Comparison of ENCODE assay signal across 8 cellular contexts in the genomic region with DNA sequence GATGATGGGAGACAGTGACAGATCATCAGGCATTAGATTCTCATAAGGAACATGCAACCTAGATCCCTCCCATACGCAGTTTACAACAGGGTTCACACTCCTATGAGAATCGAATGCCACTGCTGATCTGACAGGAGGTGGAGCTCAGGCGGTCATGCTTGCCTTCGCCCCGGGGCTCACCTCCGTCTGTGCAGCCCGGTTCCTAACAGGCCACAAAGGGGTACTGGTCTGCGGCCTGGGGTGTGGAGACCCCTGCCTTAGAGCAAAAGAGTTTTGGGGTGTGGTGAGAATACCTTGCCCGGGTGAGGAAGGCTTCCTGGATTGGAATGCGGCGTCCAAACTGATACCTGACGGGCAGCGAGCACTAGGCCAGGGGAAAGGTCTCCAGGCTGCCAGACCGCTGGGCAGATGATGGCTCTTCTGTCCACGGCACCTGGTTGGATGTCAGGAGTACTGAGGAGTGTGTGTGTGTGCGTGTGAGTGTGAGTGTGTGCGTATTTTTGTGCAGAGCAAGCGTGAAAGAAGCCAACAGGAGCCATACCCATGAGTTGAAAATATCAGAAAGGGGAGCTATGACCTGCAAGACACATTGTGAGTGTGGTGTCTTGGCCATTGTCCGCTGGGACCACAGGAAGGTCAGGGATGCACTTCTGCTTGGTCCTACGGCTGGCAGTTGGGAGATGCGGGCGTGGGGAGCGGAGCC. TPM values are rescaled to one million over a fixed set of nuclear protein-coding genes. Genes with fewer than 3 reads are reported as not detected.
DNase-seq lines count a peak whose midpoint lies in the region; ATAC-seq, FAIRE-seq and TF ChIP-seq lines count a peak whose summit lies in the region.

No MANE protein-coding gene starts in this region.

- CTCF ChIA-PET in activated CD4-positive, alpha-beta memory T cell treated with anti-CD3 and anti-CD28 coated beads for 36 hours (lab: Charles Lee): interaction anchor here (0.6 to 3.8 kb wide), 58 partner anchors 10 to 1647 kb away, joined by 3 to 51 read pairs (median 4); partner anchors contain the start of genes ACER2, DENND4C, RPS6 and RRAGA

- ATAC-seq in Right ventricle myocardium inferior (no peak), upper lobe of right lung (no peak), HG02588 (IDR thresholded peaks at IDR 0.05; ENCODE audit: unreplicated experiment) (no peak)

- DNase-seq in cardiac septum (ENCODE audit: low spot score) (peak; percentile 29), Right ventricle myocardium inferior (ENCODE audit: missing footprints) (no peak), kidney (no peak), upper lobe of right lung (no peak), RPMI8226 (no peak), Ammon's horn (ENCODE audit: low spot score) (no peak)
- DNase-seq in activated CD4-positive, alpha-beta memory T cell treated with anti-CD3 and anti-CD28 coated beads for 36 hours: no peak

- no peak for FAIRE-seq in kidney (lab: Jason Lieb, UNC)

- intact Hi-C loops in cardiac septum (cut with DNase I) (no loop called here), Right ventricle myocardium inferior (cut with DNase I) (no loop called here), kidney (cut with DNase I) (no loop called here), upper lobe of right lung (cut with DNase I) (no loop called here)
- intact Hi-C loops in activated CD4-positive, alpha-beta memory T cell treated with anti-CD3 and anti-CD28 coated beads for 36 hours (cut with micrococcal nuclease): no loop called here

- peak overlapping the region; percentile 26 to 49 for H3K9ac ChIP-seq in kidney (ENCODE audit: low read length in 2 of 2)

- H3K4me3 ChIP-seq in kidney (ENCODE audit: low read length in 2 of 2): peak overlapping the region; percentile 22 to 36
- H3K4me3 ChIP-seq in upper lobe of right lung: peak overlapping the region; percentile 55

- H3K27ac ChIP-seq in kidney (ENCODE audit: low read depth in 2 of 2, low read length in 2 of 2): no peak overlapping the region
- H3K27ac ChIP-seq in upper lobe of right lung: no peak overlapping the region

- no peak overlapping the region for H3K27ac Mint-ChIP-seq in activated CD4-positive, alpha-beta memory T cell treated with anti-CD3 and anti-CD28 coated beads for 36 hours

- no peaks in the 10 kb centered on the region for H3K9me3 ChIP-seq in kidney (ENCODE audit: control insufficient read depth in 1 of 2, low read length in 2 of 2)
- no peaks in the 10 kb centered on the region for H3K9me3 ChIP-seq in upper lobe of right lung

- H3K27me3 ChIP-seq in upper lobe of right lung: no peaks in the 10 kb centered on the region

- POLR2A ChIA-PET in activated CD4-positive, alpha-beta memory T cell treated with anti-CD3 and anti-CD28 coated beads for 36 hours (lab: Charles Lee): interaction anchor here (1.2 kb wide), 1 partner anchor 85 kb away, joined by 4 read pairs; no protein-coding TSS in a partner anchor

- no peaks in the 10 kb centered on the region for H3K27me3 Mint-ChIP-seq in activated CD4-positive, alpha-beta memory T cell treated with anti-CD3 and anti-CD28 coated beads for 36 hours

- H3K36me3 ChIP-seq in kidney (ENCODE audit: control insufficient read depth in 1 of 2, insufficient read depth in 2 of 2, low read length in 2 of 2): no peaks in the 10 kb centered on the region
- H3K36me3 ChIP-seq in upper lobe of right lung: no peaks in the 10 kb centered on the region

- no peaks in the 10 kb centered on the region for H3K36me3 Mint-ChIP-seq in activated CD4-positive, alpha-beta memory T cell treated with anti-CD3 and anti-CD28 coated beads for 36 hours

- H3K4me1 Mint-ChIP-seq in activated CD4-positive, alpha-beta memory T cell treated with anti-CD3 and anti-CD28 coated beads for 36 hours (ENCODE audit: low read depth): peaks cover 7% of the 10 kb centered on the region

- TF ChIP-seq CTCF in kidney (IDR thresholded peaks at IDR 0.05; ENCODE audit: borderline replicate concordance, extremely low read depth, insufficient read depth): no peak
- no peak for TF ChIP-seq CTCF in upper lobe of right lung (IDR thresholded peaks at IDR 0.05)

- no peaks in the 10 kb centered on the region for H3K9me3 Mint-ChIP-seq in activated CD4-positive, alpha-beta memory T cell treated with anti-CD3 and anti-CD28 coated beads for 36 hours

- H3K4me1 ChIP-seq in kidney (ENCODE audit: control insufficient read depth in 1 of 2, insufficient read depth in 1 of 2, low read depth in 1 of 2, low read length in 2 of 2) (peaks cover 3 to 7% of the 10 kb centered on the region in 2 donors), upper lobe of right lung (peaks cover 5% of the 10 kb centered on the region)

- H3K4me3 Mint-ChIP-seq in activated CD4-positive, alpha-beta memory T cell treated with anti-CD3 and anti-CD28 coated beads for 36 hours: peak overlapping the region; percentile 72

RNA-seq across cellular contexts. Expression of gene ACER2, which starts 55.4 kb away (rescaled TPM):
- total RNA-seq in cardiac septum: 4.1 TPM
- 3.2 TPM for total RNA-seq in Right ventricle myocardium inferior
- 1 to 10 TPM; 1.8 TPM for total RNA-seq in activated CD4-positive, alpha-beta memory T cell treated with anti-CD3 and anti-CD28 coated beads for 36 hours
- 4.2 TPM for total RNA-seq in kidney
- polyA plus RNA-seq in kidney (ENCODE audit: insufficient read depth, low read depth, low replicate concordance): 0.28 TPM
- total RNA-seq in upper lobe of right lung: 5.5 TPM
